Comparison of ENCODE assay signal across 6 cellular contexts in genomic region chr12:54337280-54337842, GRCh38. TPM values are rescaled to one million over a fixed set of nuclear protein-coding genes. Genes with fewer than 3 reads are reported as not detected.
DNase-seq lines count a peak whose midpoint lies in the region; ATAC-seq and TF ChIP-seq lines count a peak whose summit lies in the region.

No MANE protein-coding gene starts in this region.

- DNase-seq in NCI-H2196 treated with DMSO at 0.1 percent for 48 hours (lab: John Stamatoyannopoulos, UW; ENCODE audit: unreplicated experiment): peak; percentile 14
- peak; percentile 44 to 46 for DNase-seq in erythroblast (lab: John Stamatoyannopoulos, UW)
- no peak for DNase-seq in stimulated activated effector memory CD8-positive, alpha-beta T cell treated with anti-CD3 and anti-CD28 coated beads, Interleukin-12 subunit alpha, Interleukin-12 subunit beta, amount 100 ng/mL, for 72 hours (ENCODE audit: low spot score in 2 of 2)
- DNase-seq in activated CD8-positive, alpha-beta memory T cell treated with anti-CD3 and anti-CD28 coated beads for 24 hours: no peak
- DNase-seq in GM23338 (ENCODE audit: low spot score): no peak
- no peak for DNase-seq in NCI-H82 (lab: John Stamatoyannopoulos, UW)

- H3K4me3 Mint-ChIP-seq in stimulated activated effector memory CD8-positive, alpha-beta T cell treated with anti-CD3 and anti-CD28 coated beads, Interleukin-12 subunit alpha, Interleukin-12 subunit beta, amount 100 ng/mL, for 72 hours: no peak overlapping the region
- H3K4me3 Mint-ChIP-seq in GM23338: no peak overlapping the region

- H3K27me3 ChIP-seq in GM23338 (ENCODE audit: insufficient read depth): no peaks in the 10 kb centered on the region

- H3K27ac Mint-ChIP-seq in stimulated activated effector memory CD8-positive, alpha-beta T cell treated with anti-CD3 and anti-CD28 coated beads, Interleukin-12 subunit alpha, Interleukin-12 subunit beta, amount 100 ng/mL, for 72 hours: peak overlapping the region; percentile 32
- H3K27ac Mint-ChIP-seq in GM23338: no peak overlapping the region

- H3K79me2 ChIP-seq in GM23338 (replicated peaks; ENCODE audit: insufficient read depth): peaks cover 16% of the 10 kb centered on the region

- no peak overlapping the region for H3K4me2 ChIP-seq in GM23338

- H3K36me3 Mint-ChIP-seq in stimulated activated effector memory CD8-positive, alpha-beta T cell treated with anti-CD3 and anti-CD28 coated beads, Interleukin-12 subunit alpha, Interleukin-12 subunit beta, amount 100 ng/mL, for 72 hours: peaks cover 39% of the 10 kb centered on the region
- H3K36me3 Mint-ChIP-seq in GM23338 (ENCODE audit: low read depth): peaks cover 12% of the 10 kb centered on the region

- H2AFZ ChIP-seq in GM23338: no peak overlapping the region

- H3K4me3 ChIP-seq in GM23338: no peak overlapping the region

- no peak for TF ChIP-seq POLR2A in erythroblast (IDR thresholded peaks at IDR 0.05; ENCODE audit: low read length)

- no peak overlapping the region for H3K27ac ChIP-seq in GM23338 (ENCODE audit: low read depth)

- H4K20me1 ChIP-seq in GM23338 (replicated peaks; ENCODE audit: insufficient read depth): peaks cover 11% of the 10 kb centered on the region

- TF ChIP-seq CTCF in GM23338 (conservative IDR thresholded peaks at IDR 0.05; ENCODE audit: low read depth in 2 of 2): peak in 1 of 2 experiments; percentile 30; a peak in 2 of 4 replicates

- peaks cover 8% of the 10 kb centered on the region; the same call in 1 of the 2 replicates for H3K36me3 ChIP-seq in GM23338 (ENCODE audit: insufficient read depth)

- peaks cover 14% of the 10 kb centered on the region for H3F3A ChIP-seq in GM23338 (replicated peaks; ENCODE audit: low read depth)

- no peak for ATAC-seq in stimulated activated effector memory CD8-positive, alpha-beta T cell treated with anti-CD3 and anti-CD28 coated beads, Interleukin-12 subunit alpha, Interleukin-12 subunit beta, amount 100 ng/mL, for 72 hours
- ATAC-seq in GM23338: no peak

- H3K9me3 Mint-ChIP-seq in stimulated activated effector memory CD8-positive, alpha-beta T cell treated with anti-CD3 and anti-CD28 coated beads, Interleukin-12 subunit alpha, Interleukin-12 subunit beta, amount 100 ng/mL, for 72 hours: no peaks in the 10 kb centered on the region
- no peaks in the 10 kb centered on the region for H3K9me3 Mint-ChIP-seq in GM23338

- peaks cover 10% of the 10 kb centered on the region; the same call in 1 of the 2 replicates for H3K4me1 ChIP-seq in GM23338 (ENCODE audit: insufficient read depth)

- peaks cover 21% of the 10 kb centered on the region for H3K4me1 Mint-ChIP-seq in stimulated activated effector memory CD8-positive, alpha-beta T cell treated with anti-CD3 and anti-CD28 coated beads, Interleukin-12 subunit alpha, Interleukin-12 subunit beta, amount 100 ng/mL, for 72 hours
- peaks cover 2% of the 10 kb centered on the region; the same call in 1 of the 3 replicates for H3K4me1 Mint-ChIP-seq in GM23338

- H3K27me3 Mint-ChIP-seq in GM23338 (ENCODE audit: insufficient read depth, low read depth, poor library complexity): peaks cover 6% of the 10 kb centered on the region

- H3K9me2 ChIP-seq in GM23338 (ENCODE audit: insufficient read depth): no peaks in the 10 kb centered on the region

TF ChIP-seq in GM23338, 12 proteins besides CTCF, POLR2A, EP300 and RAD21:
- TF ChIP-seq EZH2phosphoT487 (IDR thresholded peaks at IDR 0.05; ENCODE audit: unreplicated experiment) (no peak), NANOG (IDR thresholded peaks at IDR 0.05; ENCODE audit: borderline replicate concordance) (no peak), ZNF331 (CRISPR knock-in tag; IDR thresholded peaks at IDR 0.05; ENCODE audit: low read depth) (no peak), ZNF114 (CRISPR knock-in tag; IDR thresholded peaks at IDR 0.05) (no peak), STAT1 (IDR thresholded peaks at IDR 0.05; ENCODE audit: unreplicated experiment) (no peak), EZH2 (IDR thresholded peaks at IDR 0.05; ENCODE audit: low read depth, unreplicated experiment) (no peak)
- TF ChIP-seq, protein P1, sequence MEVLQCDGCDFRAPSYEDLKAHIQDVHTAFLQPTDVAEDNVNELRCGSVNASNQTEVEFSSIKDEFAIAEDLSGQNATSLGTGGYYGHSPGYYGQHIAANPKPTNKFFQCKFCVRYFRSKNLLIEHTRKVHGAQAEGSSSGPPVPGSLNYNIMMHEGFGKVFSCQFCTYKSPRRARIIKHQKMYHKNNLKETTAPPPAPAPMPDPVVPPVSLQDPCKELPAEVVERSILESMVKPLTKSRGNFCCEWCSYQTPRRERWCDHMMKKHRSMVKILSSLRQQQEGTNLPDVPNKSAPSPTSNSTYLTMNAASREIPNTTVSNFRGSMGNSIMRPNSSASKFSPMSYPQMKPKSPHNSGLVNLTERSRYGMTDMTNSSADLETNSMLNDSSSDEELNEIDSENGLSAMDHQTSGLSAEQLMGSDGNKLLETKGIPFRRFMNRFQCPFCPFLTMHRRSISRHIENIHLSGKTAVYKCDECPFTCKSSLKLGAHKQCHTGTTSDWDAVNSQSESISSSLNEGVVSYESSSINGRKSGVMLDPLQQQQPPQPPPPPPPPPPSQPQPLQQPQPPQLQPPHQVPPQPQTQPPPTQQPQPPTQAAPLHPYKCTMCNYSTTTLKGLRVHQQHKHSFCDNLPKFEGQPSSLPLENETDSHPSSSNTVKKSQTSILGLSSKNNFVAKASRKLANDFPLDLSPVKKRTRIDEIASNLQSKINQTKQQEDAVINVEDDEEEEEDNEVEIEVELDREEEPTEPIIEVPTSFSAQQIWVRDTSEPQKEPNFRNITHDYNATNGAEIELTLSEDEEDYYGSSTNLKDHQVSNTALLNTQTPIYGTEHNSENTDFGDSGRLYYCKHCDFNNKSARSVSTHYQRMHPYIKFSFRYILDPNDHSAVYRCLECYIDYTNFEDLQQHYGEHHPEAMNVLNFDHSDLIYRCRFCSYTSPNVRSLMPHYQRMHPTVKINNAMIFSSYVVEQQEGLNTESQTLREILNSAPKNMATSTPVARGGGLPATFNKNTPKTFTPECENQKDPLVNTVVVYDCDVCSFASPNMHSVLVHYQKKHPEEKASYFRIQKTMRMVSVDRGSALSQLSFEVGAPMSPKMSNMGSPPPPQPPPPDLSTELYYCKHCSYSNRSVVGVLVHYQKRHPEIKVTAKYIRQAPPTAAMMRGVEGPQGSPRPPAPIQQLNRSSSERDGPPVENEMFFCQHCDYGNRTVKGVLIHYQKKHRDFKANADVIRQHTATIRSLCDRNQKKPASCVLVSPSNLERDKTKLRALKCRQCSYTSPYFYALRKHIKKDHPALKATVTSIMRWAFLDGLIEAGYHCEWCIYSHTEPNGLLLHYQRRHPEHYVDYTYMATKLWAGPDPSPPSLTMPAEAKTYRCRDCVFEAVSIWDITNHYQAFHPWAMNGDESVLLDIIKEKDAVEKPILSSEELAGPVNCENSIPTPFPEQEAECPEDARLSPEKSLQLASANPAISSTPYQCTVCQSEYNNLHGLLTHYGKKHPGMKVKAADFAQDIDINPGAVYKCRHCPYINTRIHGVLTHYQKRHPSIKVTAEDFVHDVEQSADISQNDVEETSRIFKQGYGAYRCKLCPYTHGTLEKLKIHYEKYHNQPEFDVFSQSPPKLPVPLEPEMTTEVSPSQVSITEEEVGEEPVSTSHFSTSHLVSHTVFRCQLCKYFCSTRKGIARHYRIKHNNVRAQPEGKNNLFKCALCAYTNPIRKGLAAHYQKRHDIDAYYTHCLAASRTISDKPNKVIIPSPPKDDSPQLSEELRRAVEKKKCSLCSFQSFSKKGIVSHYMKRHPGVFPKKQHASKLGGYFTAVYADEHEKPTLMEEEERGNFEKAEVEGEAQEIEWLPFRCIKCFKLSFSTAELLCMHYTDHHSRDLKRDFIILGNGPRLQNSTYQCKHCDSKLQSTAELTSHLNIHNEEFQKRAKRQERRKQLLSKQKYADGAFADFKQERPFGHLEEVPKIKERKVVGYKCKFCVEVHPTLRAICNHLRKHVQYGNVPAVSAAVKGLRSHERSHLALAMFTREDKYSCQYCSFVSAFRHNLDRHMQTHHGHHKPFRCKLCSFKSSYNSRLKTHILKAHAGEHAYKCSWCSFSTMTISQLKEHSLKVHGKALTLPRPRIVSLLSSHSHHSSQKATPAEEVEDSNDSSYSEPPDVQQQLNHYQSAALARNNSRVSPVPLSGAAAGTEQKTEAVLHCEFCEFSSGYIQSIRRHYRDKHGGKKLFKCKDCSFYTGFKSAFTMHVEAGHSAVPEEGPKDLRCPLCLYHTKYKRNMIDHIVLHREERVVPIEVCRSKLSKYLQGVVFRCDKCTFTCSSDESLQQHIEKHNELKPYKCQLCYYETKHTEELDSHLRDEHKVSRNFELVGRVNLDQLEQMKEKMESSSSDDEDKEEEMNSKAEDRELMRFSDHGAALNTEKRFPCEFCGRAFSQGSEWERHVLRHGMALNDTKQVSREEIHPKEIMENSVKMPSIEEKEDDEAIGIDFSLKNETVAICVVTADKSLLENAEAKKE (CRISPR knock-in tag; IDR thresholded peaks at IDR 0.05): no peak

RNA-seq across cellular contexts. Expression of gene COPZ1, which starts 12.4 kb away (rescaled TPM):
- total RNA-seq in GM23338 (2014; rRNA removed; shearing (Covaris generic)): 72.5 and 91.2 TPM in 2 replicates
- polyA plus RNA-seq in GM23338 (2016; fragmentation: Nextera tagmentation; extraction: Ambion mirVana): 72.7 and 79.9 TPM in 2 replicates

RNA-seq across cellular contexts. Expression of gene GPR84, which starts 26.9 kb away (rescaled TPM):
- total RNA-seq in GM23338 (2014; rRNA removed; shearing (Covaris generic)): not detected in 2 replicates
- not detected in 2 replicates for polyA plus RNA-seq in GM23338 (2016; fragmentation: Nextera tagmentation; extraction: Ambion mirVana)

RNA-seq across cellular contexts. Expression of gene NFE2, which starts 36.5 kb away (rescaled TPM):
- total RNA-seq in GM23338 (2014; rRNA removed; shearing (Covaris generic)): 0.27 and 1.3 TPM in 2 replicates
- 1.8 and 3.0 TPM in 2 replicates for polyA plus RNA-seq in GM23338 (2016; fragmentation: Nextera tagmentation; extraction: Ambion mirVana)

RNA-seq across cellular contexts. Expression of gene ZNF385A, which starts 47.2 kb away (rescaled TPM):
- total RNA-seq in GM23338 (2014; rRNA removed; shearing (Covaris generic)): 10.9 and 22.3 TPM in 2 replicates
- polyA plus RNA-seq in GM23338 (2016; fragmentation: Nextera tagmentation; extraction: Ambion mirVana): 19.6 and 21.7 TPM in 2 replicates

RNA-seq across cellular contexts. Expression of gene HNRNPA1, which starts 56.8 kb away (rescaled TPM):
- 1,104 and 1,281 TPM in 2 replicates for total RNA-seq in GM23338 (2014; rRNA removed; shearing (Covaris generic))
- polyA plus RNA-seq in GM23338 (2016; fragmentation: Nextera tagmentation; extraction: Ambion mirVana): 2,363 and 2,576 TPM in 2 replicates

Comparison
In these comparisons a context has a peak if more than half of its experiments do, and no peak if none do; other contexts are left out.
1. DNase-seq: peak in NCI-H2196 treated with DMSO at 0.1 percent for 48 hours (single experiment) and erythroblast (2 of 2); none in stimulated activated effector memory CD8-positive, alpha-beta T cell treated with anti-CD3 and anti-CD28 coated beads, Interleukin-12 subunit alpha, Interleukin-12 subunit beta, amount 100 ng/mL, for 72 hours (0 of 2), activated CD8-positive, alpha-beta memory T cell treated with anti-CD3 and anti-CD28 coated beads for 24 hours (single experiment), GM23338 (single experiment) and NCI-H82 (single experiment).